1 cellular context compared by ENCODE assay signal in genomic region chr14:101330416-101331140, GRCh38.
TF ChIP-seq lines count a peak whose summit lies in the region.

No MANE protein-coding gene starts in this region.

TF ChIP-seq in HepG2, 621 proteins besides CTCF, POLR2A, EP300 and RAD21 (continued from another document and continues in another):
- TF ChIP-seq AHDC1 (CRISPR knock-in tag; IDR thresholded peaks at IDR 0.05; ENCODE audit: borderline replicate concordance), result peak; percentile 76; the same call in 1 of the 2 replicates
- peak; percentile 32; the same call in 1 of the 2 replicates for TF ChIP-seq CREM (IDR thresholded peaks at IDR 0.05)
- no peak for TF ChIP-seq CREM (CRISPR knock-in tag; IDR thresholded peaks at IDR 0.05)
- no peak for TF ChIP-seq MTF2 (CRISPR knock-in tag; IDR thresholded peaks at IDR 0.05; ENCODE audit: borderline replicate concordance)
- TF ChIP-seq GLMP (CRISPR knock-in tag; IDR thresholded peaks at IDR 0.05; ENCODE audit: borderline replicate concordance), result no peak
- peak; percentile 65; the same call in 1 of the 2 replicates for TF ChIP-seq IRF2 (CRISPR knock-in tag; IDR thresholded peaks at IDR 0.05)
- no peak for TF ChIP-seq BCL3 (CRISPR knock-in tag; IDR thresholded peaks at IDR 0.05)
- TF ChIP-seq ZNF567 (CRISPR knock-in tag; IDR thresholded peaks at IDR 0.05; ENCODE audit: borderline replicate concordance), result no peak
- no peak for TF ChIP-seq ZNF768 (CRISPR knock-in tag; IDR thresholded peaks at IDR 0.05)
- no peak for TF ChIP-seq ZNF839 (CRISPR knock-in tag; IDR thresholded peaks at IDR 0.05; ENCODE audit: borderline replicate concordance)
- TF ChIP-seq KDM2A (CRISPR knock-in tag; IDR thresholded peaks at IDR 0.05; ENCODE audit: borderline replicate concordance, low read depth), result peak; percentile 21; the same call in 1 of the 2 replicates
- no peak for TF ChIP-seq ZNF660 (CRISPR knock-in tag; IDR thresholded peaks at IDR 0.05; ENCODE audit: borderline replicate concordance, low read depth)
- no peak for TF ChIP-seq BCLAF1 (IDR thresholded peaks at IDR 0.05)
- no peak; the same call in 1 of the 2 replicates for TF ChIP-seq ZNF574 (CRISPR knock-in tag; IDR thresholded peaks at IDR 0.05)
- TF ChIP-seq ZNF646 (CRISPR knock-in tag; IDR thresholded peaks at IDR 0.05), result no peak
- no peak for TF ChIP-seq POGK (CRISPR knock-in tag; conservative IDR thresholded peaks at IDR 0.05)
- no peak for TF ChIP-seq BORCS8-MEF2B (CRISPR knock-in tag; IDR thresholded peaks at IDR 0.05)
- TF ChIP-seq GLI4 (CRISPR knock-in tag; IDR thresholded peaks at IDR 0.05; ENCODE audit: borderline replicate concordance), result no peak
- no peak for TF ChIP-seq ZBTB25 (CRISPR knock-in tag; IDR thresholded peaks at IDR 0.05)
- no peak for TF ChIP-seq ZNF782 (CRISPR knock-in tag; IDR thresholded peaks at IDR 0.05; ENCODE audit: borderline replicate concordance)
- TF ChIP-seq SNAPC5 (CRISPR knock-in tag; IDR thresholded peaks at IDR 0.05; ENCODE audit: borderline replicate concordance), result no peak
- TF ChIP-seq SETDB1 (CRISPR knock-in tag; IDR thresholded peaks at IDR 0.05; ENCODE audit: borderline replicate concordance), result no peak
- TF ChIP-seq RFX5 (IDR thresholded peaks at IDR 0.05; ENCODE audit: low read depth, low read length), result no peak
- peak; percentile 85 for TF ChIP-seq BCL6 (CRISPR knock-in tag; IDR thresholded peaks at IDR 0.05)
- TF ChIP-seq ZNF496 (CRISPR knock-in tag; IDR thresholded peaks at IDR 0.05; ENCODE audit: insufficient replicate concordance), result no peak
- TF ChIP-seq ZNF740 (CRISPR knock-in tag; IDR thresholded peaks at IDR 0.05), result 0 out of 2 replicates have a peak, but pooled peaks have one; percentile 38
- TF ChIP-seq JUND (CRISPR knock-in tag; IDR thresholded peaks at IDR 0.05), result no peak
